8 cellular contexts compared by ENCODE assay signal in genomic region chr3:48439820-48440589, GRCh38. TPM values are rescaled to one million over a fixed set of nuclear protein-coding genes. Genes with fewer than 3 reads are reported as not detected.
DNase-seq lines count a peak whose midpoint lies in the region; ATAC-seq and TF ChIP-seq lines count a peak whose summit lies in the region.

Gene CCDC51 (minus strand): TSS chr3:48440119. CDS start chr3:48435128, 4,991 bp downstream.
Gene TMA7 (plus strand): TSS chr3:48440257. CDS start chr3:48440297, 40 bp downstream.

- H3K4me3 ChIP-seq in GM12864 (ENCODE audit: low read depth, low read length), result peak within 1 kb of the TSS; percentile 98
- H3K4me3 ChIP-seq in SU-DHL-6 (ENCODE audit: insufficient read depth, low read length, poor library complexity, severe bottlenecking), result peak within 1 kb of the TSS; percentile 100
- H3K4me3 ChIP-seq in osteoblast (ENCODE audit: insufficient read depth, low read length), result peak within 1 kb of the TSS; percentile 85
- H3K4me3 ChIP-seq in thoracic aorta, result peak within 1 kb of the TSS; percentile 82

- peak within 1 kb of the TSS; percentile 99 for H3K4me3 Mint-ChIP-seq in activated naive CD8-positive, alpha-beta T cell treated with anti-CD3 and anti-CD28 coated beads, Interleukin-2, amount 10 ng/mL, durations not matched to agents 7 days and 5 days
- H3K4me3 Mint-ChIP-seq in glutamatergic neuron (ENCODE audit: unreplicated experiment), result peak within 1 kb of the TSS; percentile 100

- H3K36me3 ChIP-seq in SU-DHL-6 (ENCODE audit: low read length), result 0 out of 2 replicates have a peak, but pooled peaks cover 5% of the 10 kb centered on the region
- peaks cover 26% of the 10 kb centered on the region for H3K36me3 ChIP-seq in osteoblast (ENCODE audit: insufficient read depth, low read length)
- H3K36me3 ChIP-seq in thoracic aorta, result peaks cover 8% of the 10 kb centered on the region

- H3K4me1 ChIP-seq in osteoblast (ENCODE audit: insufficient read depth, low read length) (peaks cover 12% of the 10 kb centered on the region), thoracic aorta (ENCODE audit: control insufficient read depth in 1 of 2, low read depth in 2 of 2) (peaks cover 7 to 25% of the 10 kb centered on the region in 2 donors)

- peak within 1 kb of the TSS; percentile 97 for H3K27ac Mint-ChIP-seq in activated naive CD8-positive, alpha-beta T cell treated with anti-CD3 and anti-CD28 coated beads, Interleukin-2, amount 10 ng/mL, durations not matched to agents 7 days and 5 days
- peak within 1 kb of the TSS; percentile 86 for H3K27ac Mint-ChIP-seq in glutamatergic neuron (ENCODE audit: unreplicated experiment)

- H3K9ac ChIP-seq in SU-DHL-6 (ENCODE audit: low read length), result peak within 1 kb of the TSS; percentile 91

- H3K79me2 ChIP-seq in SU-DHL-6 (ENCODE audit: insufficient read depth, low read length), result peaks cover 31% of the 10 kb centered on the region
- H3K79me2 ChIP-seq in osteoblast (ENCODE audit: insufficient read depth, low read length), result peaks cover 48% of the 10 kb centered on the region

- H4K20me1 ChIP-seq in SU-DHL-6 (ENCODE audit: low read depth, low read length) (no peaks in the 10 kb centered on the region), osteoblast (ENCODE audit: insufficient read depth, low read length) (peaks cover 9% of the 10 kb centered on the region)

- H3K9me3 ChIP-seq in SU-DHL-6 (ENCODE audit: insufficient read depth, low read length), result no peaks in the 10 kb centered on the region
- H3K9me3 ChIP-seq in osteoblast (ENCODE audit: low read depth, low read length), result no peaks in the 10 kb centered on the region
- H3K9me3 ChIP-seq in thoracic aorta, result no peaks in the 10 kb centered on the region

- peak within 1 kb of the TSS; percentile 79 for H3K4me2 ChIP-seq in SU-DHL-6 (ENCODE audit: low read depth, low read length, poor library complexity, severe bottlenecking)
- H3K4me2 ChIP-seq in osteoblast (ENCODE audit: insufficient read depth, low read length), result peak within 1 kb of the TSS; percentile 86

- H3K4me1 Mint-ChIP-seq in activated naive CD8-positive, alpha-beta T cell treated with anti-CD3 and anti-CD28 coated beads, Interleukin-2, amount 10 ng/mL, durations not matched to agents 7 days and 5 days, result peaks cover 33% of the 10 kb centered on the region
- peaks cover 4% of the 10 kb centered on the region for H3K4me1 Mint-ChIP-seq in glutamatergic neuron (ENCODE audit: low read depth, unreplicated experiment)

- H3F3A ChIP-seq in SU-DHL-6 (ENCODE audit: insufficient read depth), result peaks cover 40% of the 10 kb centered on the region

- H3K9me2 ChIP-seq in SU-DHL-6 (replicated peaks; ENCODE audit: insufficient read depth, low read length), result no peaks in the 10 kb centered on the region

- peak; percentile 95 for ATAC-seq in HG02678 (IDR thresholded peaks at IDR 0.05; ENCODE audit: unreplicated experiment)
- peak; percentile 92 for ATAC-seq in activated naive CD8-positive, alpha-beta T cell treated with anti-CD3 and anti-CD28 coated beads, Interleukin-2, amount 10 ng/mL, durations not matched to agents 7 days and 5 days (ENCODE audit: low read depth)
- ATAC-seq in thoracic aorta (ENCODE audit: insufficient number of reproducible peaks, low FRiP score, low read depth), result peak; percentile 88

- no peaks in the 10 kb centered on the region for H3K27me3 ChIP-seq in SU-DHL-6 (ENCODE audit: low read length)
- no peaks in the 10 kb centered on the region for H3K27me3 ChIP-seq in osteoblast (ENCODE audit: insufficient read depth, low read length)
- H3K27me3 ChIP-seq in thoracic aorta (replicated peaks; ENCODE audit: insufficient read depth), result no peaks in the 10 kb centered on the region

- H3K27me3 Mint-ChIP-seq in activated naive CD8-positive, alpha-beta T cell treated with anti-CD3 and anti-CD28 coated beads, Interleukin-2, amount 10 ng/mL, durations not matched to agents 7 days and 5 days, result no peaks in the 10 kb centered on the region
- no peaks in the 10 kb centered on the region for H3K27me3 Mint-ChIP-seq in glutamatergic neuron (ENCODE audit: unreplicated experiment)

- TF ChIP-seq CTCF in GM12864 (IDR thresholded peaks at IDR 0.05; ENCODE audit: low read depth, low read length, missing control alignments), result no peak
- TF ChIP-seq CTCF in SU-DHL-6 (IDR thresholded peaks at IDR 0.05; ENCODE audit: insufficient read depth, low read length, poor library complexity, severe bottlenecking), result no peak
- TF ChIP-seq CTCF in glutamatergic neuron (IDR thresholded peaks at IDR 0.05; ENCODE audit: partially characterized antibody, unreplicated experiment), result no peak
- no peak for TF ChIP-seq CTCF in osteoblast (IDR thresholded peaks at IDR 0.05; ENCODE audit: extremely low read depth, low read depth, low read length)
- TF ChIP-seq CTCF in thoracic aorta (IDR thresholded peaks at IDR 0.05), result no peak

- peaks cover 10% of the 10 kb centered on the region for H3K36me3 Mint-ChIP-seq in activated naive CD8-positive, alpha-beta T cell treated with anti-CD3 and anti-CD28 coated beads, Interleukin-2, amount 10 ng/mL, durations not matched to agents 7 days and 5 days
- H3K36me3 Mint-ChIP-seq in glutamatergic neuron (ENCODE audit: unreplicated experiment), result no peaks in the 10 kb centered on the region

- POLR2A ChIA-PET in activated naive CD8-positive, alpha-beta T cell treated with anti-CD3 and anti-CD28 coated beads, Interleukin-2, amount 10 ng/mL, durations not matched to agents 7 days and 5 days (lab: Charles Lee), result interaction anchor here (0.5 to 3.4 kb wide), 26 partner anchors 10 to 358 kb away, joined by 3 to 36 read pairs (median 6); partner anchors contain the start of genes NME6, PFKFB4, PLXNB1 and SHISA5

- no peaks in the 10 kb centered on the region for H3K9me3 Mint-ChIP-seq in activated naive CD8-positive, alpha-beta T cell treated with anti-CD3 and anti-CD28 coated beads, Interleukin-2, amount 10 ng/mL, durations not matched to agents 7 days and 5 days
- H3K9me3 Mint-ChIP-seq in glutamatergic neuron (ENCODE audit: unreplicated experiment), result peaks cover 6% of the 10 kb centered on the region

- H3K27ac ChIP-seq in SU-DHL-6 (ENCODE audit: low read depth, low read length) (peak within 1 kb of the TSS; percentile 71), osteoblast (ENCODE audit: low read depth, low read length) (peak within 1 kb of the TSS; percentile 64), thoracic aorta (peak within 1 kb of the TSS; percentile 87 to 96)

- DNase-seq in GM12864 (ENCODE audit: low read depth), result peak; percentile 95
- DNase-seq in NCI-H128 (lab: John Stamatoyannopoulos, UW; ENCODE audit: unreplicated experiment), result peak; percentile 83
- DNase-seq in activated naive CD8-positive, alpha-beta T cell treated with anti-CD3 and anti-CD28 coated beads, Interleukin-2, amount 10 ng/mL, durations not matched to agents 7 days and 5 days, result peak; percentile 95
- peak; percentile 98 for DNase-seq in glutamatergic neuron
- peak; percentile 99 for DNase-seq in osteoblast (ENCODE audit: insufficient read length, low spot score, missing footprints)
- peak; percentile 94 for DNase-seq in thoracic aorta (ENCODE audit: low spot score)

- peak within 1 kb of the TSS; percentile 60 for H2AFZ ChIP-seq in SU-DHL-6 (ENCODE audit: low read depth, low read length, severe bottlenecking)
- peak within 1 kb of the TSS; percentile 91 for H2AFZ ChIP-seq in osteoblast (ENCODE audit: low read length)

RNA-seq across cellular contexts. Expression of gene CCDC51, which starts in this region (rescaled TPM):
- total RNA-seq in activated naive CD8-positive, alpha-beta T cell treated with anti-CD3 and anti-CD28 coated beads, Interleukin-2, amount 10 ng/mL, durations not matched to agents 7 days and 5 days, result 10 to 100 TPM; 11.5 to 12.2 TPM
- total RNA-seq in glutamatergic neuron (ENCODE audit: unreplicated experiment) (15.3 TPM), osteoblast (13.3 and 17.4 TPM in 2 replicates), thoracic aorta (10 to 100 TPM in 1 of 2 donors, 1 to 10 TPM in 1; 5.9 to 15.2 TPM)

RNA-seq across cellular contexts. Expression of gene TMA7, which starts in this region (rescaled TPM):
- 100 to 1,000 TPM; 260 to 263 TPM for total RNA-seq in activated naive CD8-positive, alpha-beta T cell treated with anti-CD3 and anti-CD28 coated beads, Interleukin-2, amount 10 ng/mL, durations not matched to agents 7 days and 5 days
- total RNA-seq in glutamatergic neuron (ENCODE audit: unreplicated experiment), result 154 TPM
- total RNA-seq in osteoblast, result 128 and 135 TPM in 2 replicates
- total RNA-seq in thoracic aorta, result 100 to 1,000 TPM; 112 to 164 TPM

Comparison
In these comparisons a context has a peak if more than half of its experiments do, and no peak if none do; other contexts are left out.
1. Peak in every context shown above with its lines: DNase-seq, ATAC-seq, H3K4me3 ChIP-seq and H3K27ac ChIP-seq.